Comparison of ENCODE assay signal across 8 cellular contexts in genomic region chr1:109213824-109214693, GRCh38. TPM values are rescaled to one million over a fixed set of nuclear protein-coding genes. Genes with fewer than 3 reads are reported as not detected.
DNase-seq lines count a peak whose midpoint lies in the region; ATAC-seq and TF ChIP-seq lines count a peak whose summit lies in the region.

SARS1 (plus strand) TSS chr1:109213918; CDS start chr1:109213993, 75 bp downstream.

- TF ChIP-seq CTCF in BJ (IDR thresholded peaks at IDR 0.05; ENCODE audit: insufficient read depth, low read depth, low read length), result no peak
- TF ChIP-seq CTCF in left lung (IDR thresholded peaks at IDR 0.05), result no peak

- H3K27ac ChIP-seq in left lung, result peak within 1 kb of the TSS; percentile 79 to 88

- peaks cover 2% of the 10 kb centered on the region for H3K36me3 ChIP-seq in BJ (ENCODE audit: control insufficient read depth, insufficient read depth, low read length)
- peaks cover 0 to 7% of the 10 kb centered on the region in 2 donors for H3K36me3 ChIP-seq in left lung

- CTCF ChIA-PET in BJ (lab: Yijun Ruan, JAX), result interaction anchor here (0.8 to 7.1 kb wide), 9 partner anchors 10 to 319 kb away, joined by 3 to 48 read pairs (median 4); partner anchors contain the start of gene SORT1

- ATAC-seq in HG03432 (IDR thresholded peaks at IDR 0.05; ENCODE audit: unreplicated experiment) (peak; percentile 89), left lung (peak; percentile 93)

- DNase-seq in BJ (ENCODE audit: low read depth) (peak; percentile 42), GM19238 (ENCODE audit: insufficient read length, low spot score) (peak; percentile 87), NCI-H526 treated with DMSO at 0.1 percent for 48 hours (lab: John Stamatoyannopoulos, UW) (peak; percentile 85), dedifferentiated amniotic fluid mesenchymal stem cell (ENCODE audit: extremely low spot score) (peak; percentile 76), left lung (peak; percentile 88 to 97)
- peak; percentile 84 for DNase-seq in activated CD4-positive, alpha-beta T cell treated with anti-CD3 and anti-CD28 coated beads, Interleukin-2, amount 50 U/mL, for 1 hour
- DNase-seq in stimulated activated CD4-positive, alpha-beta T cell treated with anti-CD3 and anti-CD28 coated beads, Interleukin-2, amount 100 ng/mL, for 48 hours, result peak; percentile 86

- H3K4me3 ChIP-seq in BJ (ENCODE audit: low read depth, low read length) (peak within 1 kb of the TSS; percentile 66), left lung (peak within 1 kb of the TSS; percentile 86 to 96)

- POLR2A ChIA-PET in BJ (lab: Charles Lee), result interaction anchor here (0.6 to 1.2 kb wide), 3 partner anchors 11 to 17 kb away, joined by 3 to 4 read pairs (median 3); no protein-coding TSS in a partner anchor

- H3K27me3 ChIP-seq in BJ (ENCODE audit: control insufficient read depth, insufficient read depth, low read length) (no peaks in the 10 kb centered on the region), left lung (no peaks in the 10 kb centered on the region)

- no peaks in the 10 kb centered on the region for H3K9me3 ChIP-seq in left lung

- intact Hi-C loops in left lung (cut with DNase I), result no loop called here

- H3K4me1 ChIP-seq in left lung, result peaks cover 23 to 40% of the 10 kb centered on the region in 2 donors

RNA-seq across cellular contexts. Expression of gene SARS1, which starts in this region (rescaled TPM):
- 411 and 428 TPM in 2 replicates for polyA plus RNA-seq in BJ (2011; rRNA removed)
- 167 and 215 TPM in 2 replicates for polyA minus RNA-seq in BJ (2011; rRNA and poly(A)+ RNA removed)
- 100 to 1,000 TPM; 144 to 189 TPM for total RNA-seq in left lung

Comparison
In these comparisons a context has a peak if more than half of its experiments do, and no peak if none do; other contexts are left out.
1. Peak in every context shown above with its lines: DNase-seq, ATAC-seq, H3K4me3 ChIP-seq and H3K27ac ChIP-seq.
2. DNase-seq: peak in every context shown above with its lines; median percentile 92 in left lung; 87 in GM19238; 86 in stimulated activated CD4-positive, alpha-beta T cell treated with anti-CD3 and anti-CD28 coated beads, Interleukin-2, amount 100 ng/mL, for 48 hours; 85 in NCI-H526 treated with DMSO at 0.1 percent for 48 hours; 84 in activated CD4-positive, alpha-beta T cell treated with anti-CD3 and anti-CD28 coated beads, Interleukin-2, amount 50 U/mL, for 1 hour; 76 in dedifferentiated amniotic fluid mesenchymal stem cell; 42 in BJ.